In genomic region chr7:40490603-40490924, GRCh38 we compare ENCODE assay signal across 22 cellular contexts.
"Had no signal": no experiment of that assay in that cellular context is flagged by ENCODE, and none has a peak within 500 bp of the region (broad histone marks: within the 10 kb centered on the region; RNA-seq: fewer than 3 reads in every experiment).

No MANE protein-coding gene starts in this region.

- H3K4me1 ChIP-seq: ascending aorta had no signal

- H3K27me3 Mint-ChIP-seq: activated naive CD8-positive, alpha-beta T cell treated with anti-CD3 and anti-CD28 coated beads, Interleukin-2, amount 10 ng/mL, durations not matched to agents 7 days and 5 days; brain; central memory CD8-positive, alpha-beta T cell had no signal

- H3K36me3 Mint-ChIP-seq: activated naive CD8-positive, alpha-beta T cell treated with anti-CD3 and anti-CD28 coated beads, Interleukin-2, amount 10 ng/mL, durations not matched to agents 7 days and 5 days; brain; WTC11 had no signal

- DNase-seq: activated CD4-positive, alpha-beta T cell treated with anti-CD3 and anti-CD28 coated beads for 48 hours; activated CD4-positive, alpha-beta T cell treated with anti-CD3 and anti-CD28 coated beads, Interleukin-2, amount 50 U/mL, for 4 hours; activated CD4-positive, CD25-positive, alpha-beta regulatory T cell treated with anti-CD3 and anti-CD28 coated beads, Interleukin-2, amount 50 U/mL, for 72 hours; activated CD8-positive, alpha-beta memory T cell treated with anti-CD3 and anti-CD28 coated beads, Interleukin-2, amount 50 U/mL, for 48 hours; activated CD8-positive, alpha-beta T cell treated with anti-CD3 and anti-CD28 coated beads, Interleukin-2, amount 10 ng/mL, durations not matched to agents 7 days and 5 days; activated naive CD4-positive, alpha-beta T cell treated with anti-CD3 and anti-CD28 coated beads, Interleukin-2, amount 50 U/mL, for 16 hours; activated naive CD8-positive, alpha-beta T cell treated with anti-CD3 and anti-CD28 coated beads, Interleukin-2, amount 10 ng/mL, durations not matched to agents 7 days and 5 days; activated T-cell treated with anti-CD3 and anti-CD28 coated beads, Interleukin-2, amount 50 U/mL, for 1 hour; amniotic stem cell; KBM-7; NCI-H1105 treated with DMSO at 0.1 percent for 48 hours; NCI-H1436 treated with DMSO at 0.1 percent for 48 hours; NCI-H187; NCI-H2081 treated with DMSO at 0.1 percent for 48 hours; NCI-H446; NCI-H524 had no signal

- H3K36me3 ChIP-seq: ascending aorta had no signal

- H3K9me3 Mint-ChIP-seq: activated naive CD8-positive, alpha-beta T cell treated with anti-CD3 and anti-CD28 coated beads, Interleukin-2, amount 10 ng/mL, durations not matched to agents 7 days and 5 days; T-helper 1 cell treated with Interleukin-12 subunit alpha and Interleukin-12 subunit beta and Interleukin-4 antibody, amounts not matched to agents 30 μg/mL and 1 μg/mL, for 36 hours; WTC11 had no signal

- H3K9me3 ChIP-seq: ascending aorta had no signal

- H3K4me3 ChIP-seq: ascending aorta, SK-N-MC had no signal

- H3K27me3 ChIP-seq: ascending aorta had no signal

- H3K27ac ChIP-seq: ascending aorta, SK-N-MC had no signal

- H3K4me1 Mint-ChIP-seq: activated naive CD8-positive, alpha-beta T cell treated with anti-CD3 and anti-CD28 coated beads, Interleukin-2, amount 10 ng/mL, durations not matched to agents 7 days and 5 days; brain; central memory CD8-positive, alpha-beta T cell; WTC11 had no signal

- H3K4me3 Mint-ChIP-seq: activated CD8-positive, alpha-beta T cell treated with anti-CD3 and anti-CD28 coated beads, Interleukin-2, amount 10 ng/mL, durations not matched to agents 7 days and 5 days; activated naive CD8-positive, alpha-beta T cell treated with anti-CD3 and anti-CD28 coated beads, Interleukin-2, amount 10 ng/mL, durations not matched to agents 7 days and 5 days; brain; central memory CD8-positive, alpha-beta T cell; T-helper 1 cell treated with Interleukin-12 subunit alpha and Interleukin-12 subunit beta and Interleukin-4 antibody, amounts not matched to agents 30 μg/mL and 1 μg/mL, for 36 hours; WTC11 had no signal

- H3K27ac Mint-ChIP-seq: activated CD8-positive, alpha-beta T cell treated with anti-CD3 and anti-CD28 coated beads, Interleukin-2, amount 10 ng/mL, durations not matched to agents 7 days and 5 days; activated naive CD8-positive, alpha-beta T cell treated with anti-CD3 and anti-CD28 coated beads, Interleukin-2, amount 10 ng/mL, durations not matched to agents 7 days and 5 days; brain; T-helper 1 cell treated with Interleukin-12 subunit alpha and Interleukin-12 subunit beta and Interleukin-4 antibody, amounts not matched to agents 30 μg/mL and 1 μg/mL, for 36 hours; WTC11 had no signal
